In the genomic region with DNA sequence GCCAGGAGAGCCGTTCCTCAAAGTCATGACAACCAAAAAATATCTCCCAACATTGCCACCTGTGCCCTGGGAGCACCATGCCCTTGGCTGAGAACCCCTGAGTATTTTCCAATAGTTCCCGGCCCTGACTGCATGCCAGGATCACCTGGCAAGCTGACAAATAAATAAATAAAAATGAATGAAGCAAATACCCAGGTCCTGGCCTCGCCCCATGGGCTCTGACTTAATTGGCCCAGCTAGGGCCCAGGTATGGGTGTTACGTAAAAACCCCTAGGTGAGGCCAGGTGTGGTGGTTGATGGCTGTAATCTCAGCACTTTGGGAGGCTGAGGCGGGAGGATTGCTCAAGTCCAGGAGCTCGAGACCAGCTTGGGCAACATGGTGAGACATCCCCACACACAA, we compare ENCODE assay signal across 19 cellular contexts. TPM values are rescaled to one million over a fixed set of nuclear protein-coding genes. Genes with fewer than 3 reads are reported as not detected.
DNase-seq lines count a peak whose midpoint lies in the region; FAIRE-seq and TF ChIP-seq lines count a peak whose summit lies in the region.
"Had no signal": no experiment of that assay in that cellular context is flagged by ENCODE, and none has a peak within 500 bp of the region (broad histone marks: within the 10 kb centered on the region; RNA-seq: fewer than 3 reads in every experiment).

No MANE protein-coding gene starts in this region.

- H3K9ac ChIP-seq in HUES6 (ENCODE audit: low read length) = no peak overlapping the region

- no peak overlapping the region for H3K4me3 Mint-ChIP-seq in activated T-helper 2 cell treated with anti-CD3 and anti-CD28 coated beads, Interferon-gamma antibody, Interleukin-2, Interleukin-4, amounts not matched to agents 10 μg/mL and 5 μg/mL and 100 μg/mL, durations not matched to agents 14 hours and 24 hours and 36 hours (ENCODE audit: low read depth)
- H3K4me3 Mint-ChIP-seq: activated naive CD4-positive, alpha-beta T cell treated with anti-CD3 and anti-CD28 coated beads, Interleukin-2, amount 50 U/mL, for 24 hours; activated T-cell treated with anti-CD3 and anti-CD28 coated beads, Interleukin-2, amount 50 U/mL, for 4 hours; stimulated activated effector memory CD8-positive, alpha-beta T cell treated with anti-CD3 and anti-CD28 coated beads, Interleukin-12 subunit alpha, Interleukin-12 subunit beta, amount 100 ng/mL, for 72 hours; T-helper 17 cell had no signal

- no peak for FAIRE-seq in bronchial epithelial cell (lab: Jason Lieb, UNC)
- FAIRE-seq: colon had no signal

- WGBS in prostate gland = 43% methylated on average over 6 of the region's 6 CpGs
- WGBS in spleen, 5 donors = 61 to 83% (median 74%) methylated on average over 6 of the region's 6 CpGs

- DNase-seq in NCI-H69 (lab: John Stamatoyannopoulos, UW) = peak; percentile 72
- peak; percentile 65 for DNase-seq in bronchial epithelial cell (ENCODE audit: low read depth)
- DNase-seq in prostate gland (ENCODE audit: low spot score) = peak; percentile 70
- DNase-seq in activated T-helper 2 cell treated with anti-CD3 and anti-CD28 coated beads, Interferon-gamma antibody, Interleukin-2, Interleukin-4, amounts not matched to agents 10 μg/mL and 5 μg/mL and 100 μg/mL, durations not matched to agents 14 hours and 24 hours and 36 hours (ENCODE audit: low spot score) = no peak
- no peak for DNase-seq in NCI-H1048 (lab: John Stamatoyannopoulos, UW)
- DNase-seq in activated CD4-positive, alpha-beta T cell treated with anti-CD3 and anti-CD28 coated beads, Interleukin-2, amount 50 U/mL, for 1 hour = no peak
- no peak for DNase-seq in spleen
- DNase-seq: activated T-cell treated with anti-CD3 and anti-CD28 coated beads, Interleukin-2, amount 50 U/mL, for 4 hours; GOT3; NCI-H2081 treated with DMSO at 0.1 percent for 48 hours; occipital lobe; right cardiac atrium; T-helper 17 cell had no signal

- peaks cover 46% of the 10 kb centered on the region for H3K4me1 ChIP-seq in HUES6 (ENCODE audit: control insufficient read depth, insufficient read depth, low read length)
- peaks cover 21% of the 10 kb centered on the region for H3K4me1 ChIP-seq in prostate gland (replicated peaks)
- peaks cover 29 to 97% (median 82%) of the 10 kb centered on the region in 6 donors for H3K4me1 ChIP-seq in spleen

- H3K27me3 ChIP-seq in HUES6 (ENCODE audit: control insufficient read depth, insufficient read depth, low read length) (peaks cover 32% of the 10 kb centered on the region), bronchial epithelial cell (ENCODE audit: control insufficient read depth, insufficient read depth, low read length) (no peaks in the 10 kb centered on the region), prostate gland (replicated peaks; ENCODE audit: insufficient read depth) (no peaks in the 10 kb centered on the region), spleen (replicated peaks in 1 of 7) (peaks cover 0 to 47% (median 15%) of the 10 kb centered on the region in 7 donors)

- no peaks in the 10 kb centered on the region for H3K36me3 Mint-ChIP-seq in activated T-helper 2 cell treated with anti-CD3 and anti-CD28 coated beads, Interferon-gamma antibody, Interleukin-2, Interleukin-4, amounts not matched to agents 10 μg/mL and 5 μg/mL and 100 μg/mL, durations not matched to agents 14 hours and 24 hours and 36 hours (ENCODE audit: low read depth)
- H3K36me3 Mint-ChIP-seq: activated naive CD4-positive, alpha-beta T cell treated with anti-CD3 and anti-CD28 coated beads, Interleukin-2, amount 50 U/mL, for 24 hours; stimulated activated effector memory CD8-positive, alpha-beta T cell treated with anti-CD3 and anti-CD28 coated beads, Interleukin-12 subunit alpha, Interleukin-12 subunit beta, amount 100 ng/mL, for 72 hours had no signal

- peaks cover 20% of the 10 kb centered on the region for H3K27me3 Mint-ChIP-seq in activated T-helper 2 cell treated with anti-CD3 and anti-CD28 coated beads, Interferon-gamma antibody, Interleukin-2, Interleukin-4, amounts not matched to agents 10 μg/mL and 5 μg/mL and 100 μg/mL, durations not matched to agents 14 hours and 24 hours and 36 hours (ENCODE audit: low read depth)

- no peak for TF ChIP-seq CTCF in bronchial epithelial cell (IDR thresholded peaks at IDR 0.05; ENCODE audit: insufficient read depth, low read length, severe bottlenecking)
- TF ChIP-seq CTCF in prostate gland (IDR thresholded peaks at IDR 0.05) = no peak
- TF ChIP-seq CTCF in spleen (IDR thresholded peaks at IDR 0.05 in 8 of 11, conservative IDR thresholded peaks at IDR 0.05 in 3 of 11) = no peak

- 0 out of 2 replicates have a peak overlapping the region, but pooled peaks have one; percentile 6 for H3K4me3 ChIP-seq in HUES6 (ENCODE audit: low read depth, low read length)
- no peak overlapping the region for H3K4me3 ChIP-seq in bronchial epithelial cell (ENCODE audit: low read depth, low read length)
- no peak overlapping the region for H3K4me3 ChIP-seq in prostate gland
- H3K4me3 ChIP-seq in spleen = no peak overlapping the region
- H3K4me3 ChIP-seq: heart left ventricle, left ventricle myocardium inferior had no signal

- no peak overlapping the region for H3K27ac ChIP-seq in HUES6 (ENCODE audit: low read depth, low read length)
- peak overlapping the region; percentile 65 to 67 for H3K27ac ChIP-seq in prostate gland
- H3K27ac ChIP-seq in spleen = peak overlapping the region in 4 of 8 donors; percentile 85 to 92 (median 88)
- H3K27ac ChIP-seq: heart left ventricle, left ventricle myocardium inferior had no signal

- no peaks in the 10 kb centered on the region for H3K36me3 ChIP-seq in HUES6 (ENCODE audit: control insufficient read depth, insufficient read depth, low read length)
- H3K36me3 ChIP-seq in bronchial epithelial cell (ENCODE audit: control insufficient read depth, insufficient read depth, low read length) = peaks cover 1% of the 10 kb centered on the region
- no peaks in the 10 kb centered on the region for H3K36me3 ChIP-seq in prostate gland
- no peaks in the 10 kb centered on the region for H3K36me3 ChIP-seq in spleen
- H3K36me3 ChIP-seq: heart left ventricle, left ventricle myocardium inferior had no signal

- H3K9me3 ChIP-seq in HUES6 (ENCODE audit: control insufficient read depth, insufficient read depth, low read depth, low read length) = no peaks in the 10 kb centered on the region
- H3K9me3 ChIP-seq in prostate gland = no peaks in the 10 kb centered on the region
- no peaks in the 10 kb centered on the region for H3K9me3 ChIP-seq in spleen
- H3K9me3 ChIP-seq: heart left ventricle, left ventricle myocardium inferior had no signal

- H3K27ac Mint-ChIP-seq in activated T-helper 2 cell treated with anti-CD3 and anti-CD28 coated beads, Interferon-gamma antibody, Interleukin-2, Interleukin-4, amounts not matched to agents 10 μg/mL and 5 μg/mL and 100 μg/mL, durations not matched to agents 14 hours and 24 hours and 36 hours = no peak overlapping the region
- H3K27ac Mint-ChIP-seq: activated naive CD4-positive, alpha-beta T cell treated with anti-CD3 and anti-CD28 coated beads, Interleukin-2, amount 50 U/mL, for 24 hours; stimulated activated effector memory CD8-positive, alpha-beta T cell treated with anti-CD3 and anti-CD28 coated beads, Interleukin-12 subunit alpha, Interleukin-12 subunit beta, amount 100 ng/mL, for 72 hours; T-helper 17 cell had no signal

- H3K9me3 Mint-ChIP-seq in activated T-helper 2 cell treated with anti-CD3 and anti-CD28 coated beads, Interferon-gamma antibody, Interleukin-2, Interleukin-4, amounts not matched to agents 10 μg/mL and 5 μg/mL and 100 μg/mL, durations not matched to agents 14 hours and 24 hours and 36 hours = no peaks in the 10 kb centered on the region
- H3K9me3 Mint-ChIP-seq: activated naive CD4-positive, alpha-beta T cell treated with anti-CD3 and anti-CD28 coated beads, Interleukin-2, amount 50 U/mL, for 24 hours; activated T-cell treated with anti-CD3 and anti-CD28 coated beads, Interleukin-2, amount 50 U/mL, for 4 hours; stimulated activated effector memory CD8-positive, alpha-beta T cell treated with anti-CD3 and anti-CD28 coated beads, Interleukin-12 subunit alpha, Interleukin-12 subunit beta, amount 100 ng/mL, for 72 hours had no signal

- peaks cover 3% of the 10 kb centered on the region for H3K4me1 Mint-ChIP-seq in activated T-helper 2 cell treated with anti-CD3 and anti-CD28 coated beads, Interferon-gamma antibody, Interleukin-2, Interleukin-4, amounts not matched to agents 10 μg/mL and 5 μg/mL and 100 μg/mL, durations not matched to agents 14 hours and 24 hours and 36 hours (ENCODE audit: low read depth)

- no peak for TF ChIP-seq POLR2A in prostate gland (IDR thresholded peaks at IDR 0.05)
- TF ChIP-seq POLR2A in spleen (IDR thresholded peaks at IDR 0.05) = no peak

- intact Hi-C loops in prostate gland (cut with DNase I) = no loop called here
- intact Hi-C loops in activated T-helper 2 cell treated with anti-CD3 and anti-CD28 coated beads, Interferon-gamma antibody, Interleukin-2, Interleukin-4, amounts not matched to agents 10 μg/mL and 5 μg/mL and 100 μg/mL, durations not matched to agents 14 hours and 24 hours and 36 hours (cut with micrococcal nuclease) = no loop called here
- intact Hi-C loops in spleen (cut with DNase I; ENCODE audit: low total_unique reads) = no loop called here

RNA-seq across cellular contexts. Expression of gene C16orf74, which starts 2.7 kb away (rescaled TPM):
- total RNA-seq in bronchial epithelial cell (157 and 167 TPM in 2 replicates), prostate gland (10 to 100 TPM; 17.4 to 19.3 TPM), spleen (10 to 100 TPM; 12.1 to 31.1 (median 14.9) TPM)
- not detected in 2 replicates for total RNA-seq in activated T-helper 2 cell treated with anti-CD3 and anti-CD28 coated beads, Interferon-gamma antibody, Interleukin-2, Interleukin-4, amounts not matched to agents 10 μg/mL and 5 μg/mL and 100 μg/mL, durations not matched to agents 14 hours and 24 hours and 36 hours
- polyA plus RNA-seq in spleen = 100 to 1,000 TPM in 1 of 3 donors, 10 to 100 TPM in 2; 38.0 to 107 (median 73.4) TPM

RNA-seq across cellular contexts. Expression of gene EMC8, which starts 45.8 kb away (rescaled TPM):
- 22.8 and 26.3 TPM in 2 replicates for total RNA-seq in bronchial epithelial cell
- 10 to 100 TPM; 30.2 to 38.8 TPM for total RNA-seq in prostate gland
- total RNA-seq in activated T-helper 2 cell treated with anti-CD3 and anti-CD28 coated beads, Interferon-gamma antibody, Interleukin-2, Interleukin-4, amounts not matched to agents 10 μg/mL and 5 μg/mL and 100 μg/mL, durations not matched to agents 14 hours and 24 hours and 36 hours = 36.1 and 40.2 TPM in 2 replicates
- 10 to 100 TPM; 22.6 to 43.0 (median 31.1) TPM for total RNA-seq in spleen
- polyA plus RNA-seq in spleen = 10 to 100 TPM; 10.1 to 14.9 (median 10.6) TPM

RNA-seq across cellular contexts. Expression of gene COX4I1, which starts 45.9 kb away (rescaled TPM):
- 591 and 639 TPM in 2 replicates for total RNA-seq in bronchial epithelial cell
- 100 to 1,000 TPM; 345 to 562 TPM for total RNA-seq in prostate gland
- 543 and 561 TPM in 2 replicates for total RNA-seq in activated T-helper 2 cell treated with anti-CD3 and anti-CD28 coated beads, Interferon-gamma antibody, Interleukin-2, Interleukin-4, amounts not matched to agents 10 μg/mL and 5 μg/mL and 100 μg/mL, durations not matched to agents 14 hours and 24 hours and 36 hours
- total RNA-seq in spleen = 100 to 1,000 TPM; 348 to 464 (median 412) TPM
- 1,000 to 10,000 TPM in 2 of 3 donors, 100 to 1,000 TPM in 1; 904 to 1,132 (median 1,034) TPM for polyA plus RNA-seq in spleen

Comparison
In these comparisons a context has a peak if more than half of its experiments do, and no peak if none do; other contexts are left out.
1. DNase-seq: peak in NCI-H69 (single experiment), bronchial epithelial cell (single experiment) and prostate gland (single experiment); none in activated T-helper 2 cell treated with anti-CD3 and anti-CD28 coated beads, Interferon-gamma antibody, Interleukin-2, Interleukin-4, amounts not matched to agents 10 μg/mL and 5 μg/mL and 100 μg/mL, durations not matched to agents 14 hours and 24 hours and 36 hours (single experiment), NCI-H1048 (single experiment), activated CD4-positive, alpha-beta T cell treated with anti-CD3 and anti-CD28 coated beads, Interleukin-2, amount 50 U/mL, for 1 hour (single experiment) and spleen (single experiment).
2. RNA of gene C16orf74, which starts 2.7 kb away (total RNA-seq): 157 to 167 TPM in bronchial epithelial cell, 17.4 to 19.3 TPM in prostate gland and 12.1 to 31.1 TPM in spleen; not detected in activated T-helper 2 cell treated with anti-CD3 and anti-CD28 coated beads, Interferon-gamma antibody, Interleukin-2, Interleukin-4, amounts not matched to agents 10 μg/mL and 5 μg/mL and 100 μg/mL, durations not matched to agents 14 hours and 24 hours and 36 hours; every median in the first group is over 10 times any median in the second.